ENCODE assay signal across 8 cellular contexts in genomic region chr12:79927772-79928474, GRCh38. TPM values are rescaled to one million over a fixed set of nuclear protein-coding genes. Genes with fewer than 3 reads are reported as not detected.
DNase-seq lines count a peak whose midpoint lies in the region; ATAC-seq and TF ChIP-seq lines count a peak whose summit lies in the region.

No MANE protein-coding gene starts in this region.

- H3K4me1 Mint-ChIP-seq in effector memory CD8-positive, alpha-beta T cell (ENCODE audit: low read depth in 2 of 2), result peaks cover 31 to 53% of the 10 kb centered on the region in 2 donors
- H3K4me1 Mint-ChIP-seq in mesothelial cell of epicardium, result peaks cover 28% of the 10 kb centered on the region

- peak in 1 of 2 donors; percentile 10 for DNase-seq in cardiac muscle cell (ENCODE audit: low read depth in 1 of 2, low spot score in 1 of 2)
- DNase-seq in right cardiac atrium, result no peak
- DNase-seq in T-helper 1 cell, result peak in 3 of 5 donors; percentile 29 to 88 (median 36)
- DNase-seq in effector memory CD8-positive, alpha-beta T cell, result peak; percentile 42 to 55 (median 43)
- DNase-seq in NCI-H1417 (lab: John Stamatoyannopoulos, UW), result no peak
- no peak for DNase-seq in mesothelial cell of epicardium (ENCODE audit: low spot score in 2 of 2, unreplicated experiment in 2 of 2)
- no peak for DNase-seq in ureter (ENCODE audit: low spot score)

- no peaks in the 10 kb centered on the region for H3K36me3 Mint-ChIP-seq in effector memory CD8-positive, alpha-beta T cell (ENCODE audit: insufficient read depth)
- H3K36me3 Mint-ChIP-seq in mesothelial cell of epicardium, result peaks cover 3% of the 10 kb centered on the region

- no peak overlapping the region for H3K4me3 ChIP-seq in cardiac muscle cell
- H3K4me3 ChIP-seq in right cardiac atrium (ENCODE audit: low read length), result no peak overlapping the region

- intact Hi-C loops in right cardiac atrium (cut with DNase I), result no loop called here

- H3K4me1 ChIP-seq in cardiac muscle cell (ENCODE audit: low read depth) (peaks cover 9% of the 10 kb centered on the region), right cardiac atrium (ENCODE audit: control insufficient read depth, insufficient read depth, low read length) (peaks cover 9% of the 10 kb centered on the region)

- H3K9me3 ChIP-seq in cardiac muscle cell (ENCODE audit: low read depth), result no peaks in the 10 kb centered on the region
- H3K9me3 ChIP-seq in right cardiac atrium (ENCODE audit: control insufficient read depth, low read length), result no peaks in the 10 kb centered on the region

- no peak for ATAC-seq in right cardiac atrium
- peak; percentile 96 for ATAC-seq in HG03025 (IDR thresholded peaks at IDR 0.05; ENCODE audit: low FRiP score, unreplicated experiment)
- peak; percentile 99 for ATAC-seq in effector memory CD8-positive, alpha-beta T cell (replicated peaks)

- H3K27me3 ChIP-seq in cardiac muscle cell (no peaks in the 10 kb centered on the region), right cardiac atrium (ENCODE audit: control insufficient read depth, insufficient read depth) (no peaks in the 10 kb centered on the region)

- H3K27ac ChIP-seq in cardiac muscle cell, result peak overlapping the region; percentile 14
- no peak overlapping the region for H3K27ac ChIP-seq in right cardiac atrium (ENCODE audit: low read length)

- no peaks in the 10 kb centered on the region for H3K27me3 Mint-ChIP-seq in effector memory CD8-positive, alpha-beta T cell
- H3K27me3 Mint-ChIP-seq in mesothelial cell of epicardium (ENCODE audit: low read depth), result no peaks in the 10 kb centered on the region

- TF ChIP-seq CTCF in cardiac muscle cell (IDR thresholded peaks at IDR 0.05; ENCODE audit: low read depth, low read length), result no peak
- no peak for TF ChIP-seq CTCF in mesothelial cell of epicardium (IDR thresholded peaks at IDR 0.05; ENCODE audit: unreplicated experiment)

- H3K27ac Mint-ChIP-seq in effector memory CD8-positive, alpha-beta T cell, result peak overlapping the region; percentile 53 to 88
- H3K27ac Mint-ChIP-seq in mesothelial cell of epicardium, result no peak overlapping the region

- peak overlapping the region; percentile 53 to 68 for H3K4me3 Mint-ChIP-seq in effector memory CD8-positive, alpha-beta T cell
- no peak overlapping the region for H3K4me3 Mint-ChIP-seq in mesothelial cell of epicardium

- H3K9me3 Mint-ChIP-seq in effector memory CD8-positive, alpha-beta T cell, result no peaks in the 10 kb centered on the region
- peaks cover 4% of the 10 kb centered on the region for H3K9me3 Mint-ChIP-seq in mesothelial cell of epicardium

- H3K36me3 ChIP-seq in cardiac muscle cell, result no peaks in the 10 kb centered on the region

- 31% methylated on average over 1 of the region's 1 CpG for WGBS in right cardiac atrium

RNA-seq across cellular contexts. Expression of gene PPP1R12A, which starts 7.0 kb away (rescaled TPM):
- total RNA-seq in cardiac muscle cell (117 and 208 TPM in 2 replicates), right cardiac atrium (10 to 100 TPM; 66.8 to 77.1 (median 73.4) TPM), mesothelial cell of epicardium (106 to 123 TPM (median 120 TPM) in 3 replicates), ureter (289 TPM)
- polyA plus RNA-seq in cardiac muscle cell (194 and 233 TPM in 2 replicates), right cardiac atrium (20.2 TPM)

Comparison
In these comparisons a context has a peak if more than half of its experiments do, and no peak if none do; other contexts are left out.
1. DNase-seq: peak in T-helper 1 cell (3 of 5) and effector memory CD8-positive, alpha-beta T cell (3 of 3); none in right cardiac atrium (0 of 3), NCI-H1417 (0 of 3), mesothelial cell of epicardium (0 of 2) and ureter (single experiment).
2. ATAC-seq: peak in HG03025 (single experiment) and effector memory CD8-positive, alpha-beta T cell (single experiment); none in right cardiac atrium (0 of 2).